Comparison of ENCODE assay signal across 8 cellular contexts in genomic region chr20:36202891-36203338, GRCh38. TPM values are rescaled to one million over a fixed set of nuclear protein-coding genes. Genes with fewer than 3 reads are reported as not detected.
A peak's percentile ranks its signal among the peaks of the same experiment; 100 is the strongest.
DNase-seq lines count a peak whose midpoint lies in the region; ATAC-seq and TF ChIP-seq lines count a peak whose summit lies in the region.

No MANE protein-coding gene starts in this region.

- CTCF ChIA-PET in T-cell (lab: Charles Lee): interaction anchor here (0.5 to 1.8 kb wide), 18 partner anchors 9 to 1981 kb away, joined by 3 to 13 read pairs (median 4); partner anchors contain the start of gene SCAND1 (in 1 of the 2)

- H3K9me3 Mint-ChIP-seq in T-cell: no peaks in the 10 kb centered on the region
- H3K9me3 Mint-ChIP-seq in activated naive CD8-positive, alpha-beta T cell treated with anti-CD3 and anti-CD28 coated beads, Interleukin-2, amount 50 U/mL, for 24 hours: no peaks in the 10 kb centered on the region

- peaks cover 4 to 13% (median 5%) of the 10 kb centered on the region in 3 donors for H3K4me1 Mint-ChIP-seq in T-cell
- peaks cover 4% of the 10 kb centered on the region for H3K4me1 Mint-ChIP-seq in activated naive CD8-positive, alpha-beta T cell treated with anti-CD3 and anti-CD28 coated beads, Interleukin-2, amount 50 U/mL, for 24 hours

- H3K4me3 Mint-ChIP-seq in T-cell: peak overlapping the region in 2 of 3 donors; percentile 20 to 22
- no peak overlapping the region for H3K4me3 Mint-ChIP-seq in activated naive CD8-positive, alpha-beta T cell treated with anti-CD3 and anti-CD28 coated beads, Interleukin-2, amount 50 U/mL, for 24 hours

- peaks cover 0 to 9% of the 10 kb centered on the region in 2 donors for H3K27me3 Mint-ChIP-seq in T-cell
- H3K27me3 Mint-ChIP-seq in activated naive CD8-positive, alpha-beta T cell treated with anti-CD3 and anti-CD28 coated beads, Interleukin-2, amount 50 U/mL, for 24 hours: peaks cover 10% of the 10 kb centered on the region

- no peaks in the 10 kb centered on the region for H3K36me3 Mint-ChIP-seq in T-cell
- no peaks in the 10 kb centered on the region for H3K36me3 Mint-ChIP-seq in activated naive CD8-positive, alpha-beta T cell treated with anti-CD3 and anti-CD28 coated beads, Interleukin-2, amount 50 U/mL, for 24 hours (ENCODE audit: low read depth)

- POLR2A ChIA-PET in T-cell (lab: Charles Lee): interaction anchor here in 1 of 2 donors (0.7 kb wide), 1 partner anchor 386 kb away, joined by 12 read pairs; no protein-coding TSS in a partner anchor

- intact Hi-C loops in left ventricle myocardium superior (cut with micrococcal nuclease) (no loop called here), sciatic nerve (cut with DNase I) (loop anchor here (5.0 kb wide), 1 partner anchor 234 kb away; no protein-coding TSS in a partner anchor)

- no peak overlapping the region for H3K27ac Mint-ChIP-seq in T-cell
- no peak overlapping the region for H3K27ac Mint-ChIP-seq in activated naive CD8-positive, alpha-beta T cell treated with anti-CD3 and anti-CD28 coated beads, Interleukin-2, amount 50 U/mL, for 24 hours

- TF ChIP-seq POLR2A in GM18505 (IDR thresholded peaks at IDR 0.05; ENCODE audit: borderline replicate concordance, extremely low read depth, insufficient read depth, insufficient read length): no peak

- DNase-seq in GDM1 (lab: John Stamatoyannopoulos, UW) (peak; percentile 43), NAMALWA (ENCODE audit: low spot score) (peak; percentile 77), T-cell (peak; percentile 35 to 79 (median 68)), left ventricle myocardium superior (peak; percentile 78), sciatic nerve (ENCODE audit: low spot score) (peak; percentile 83)
- DNase-seq in activated naive CD8-positive, alpha-beta T cell treated with anti-CD3 and anti-CD28 coated beads, Interleukin-2, amount 50 U/mL, for 24 hours: peak; percentile 84

- ATAC-seq in T-cell (replicated peaks in 1 of 4) (peak; percentile 81 to 88 (median 82)), left ventricle myocardium superior (peak; percentile 59), sciatic nerve (peak; percentile 71), GM18858 (IDR thresholded peaks at IDR 0.05; ENCODE audit: unreplicated experiment) (no peak), GM18505 (IDR thresholded peaks at IDR 0.05; ENCODE audit: unreplicated experiment) (no peak)
- peak; percentile 47 for ATAC-seq in activated naive CD8-positive, alpha-beta T cell treated with anti-CD3 and anti-CD28 coated beads, Interleukin-2, amount 50 U/mL, for 24 hours

RNA-seq across cellular contexts. Expression of gene AAR2, which starts 33.4 kb away (rescaled TPM):
- total RNA-seq in T-cell: 10 to 100 TPM; 17.7 to 24.1 (median 23.3) TPM
- 14.8 TPM for total RNA-seq in left ventricle myocardium superior
- total RNA-seq in sciatic nerve: 23.0 TPM

RNA-seq across cellular contexts. Expression of gene EPB41L1, which starts 48.4 kb away (rescaled TPM):
- total RNA-seq in T-cell: 1 to 10 TPM in 2 of 5 donors, under 1 TPM in 3; 0.19 to 2.0 (median 0.82) TPM
- total RNA-seq in left ventricle myocardium superior: 19.6 TPM
- 53.2 TPM for total RNA-seq in sciatic nerve

Comparison
In these comparisons a context has a peak if more than half of its experiments do, and no peak if none do; other contexts are left out.
1. ATAC-seq: peak in T-cell (4 of 4), activated naive CD8-positive, alpha-beta T cell treated with anti-CD3 and anti-CD28 coated beads, Interleukin-2, amount 50 U/mL, for 24 hours (single experiment), left ventricle myocardium superior (single experiment) and sciatic nerve (single experiment); none in GM18858 (single experiment) and GM18505 (single experiment).
2. Peak in every context shown above with its lines, with median percentiles within 50 percentile points of each other: DNase-seq.